In the genomic region with DNA sequence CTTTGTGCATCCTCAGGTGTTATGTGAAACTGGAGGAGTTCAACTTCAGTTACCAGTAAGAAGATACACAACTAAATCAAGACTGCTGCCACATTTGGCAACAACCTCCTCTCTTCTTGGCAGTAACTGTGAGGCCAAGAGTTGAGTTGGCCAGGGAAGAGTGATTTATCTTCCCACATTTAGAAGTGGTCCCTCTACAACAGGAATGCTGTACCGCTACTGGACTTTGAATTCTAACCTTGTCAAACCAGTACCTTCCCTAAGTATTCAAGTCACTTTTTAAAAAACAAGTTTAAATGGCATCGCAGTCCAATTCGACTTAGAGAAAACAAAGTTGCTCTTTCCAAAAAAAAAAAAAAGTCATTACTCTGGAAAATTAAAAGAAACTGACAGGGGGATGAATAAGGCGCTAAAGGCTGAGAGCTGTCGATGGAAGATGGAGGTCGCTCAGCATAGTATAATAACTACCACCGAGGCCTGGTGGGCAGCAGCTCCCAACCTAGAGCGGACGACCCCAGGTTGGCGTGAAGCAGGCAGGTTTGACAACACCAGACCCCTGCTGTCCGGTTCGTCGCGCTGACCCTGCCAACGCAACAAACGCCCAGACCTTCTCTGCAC, we compare ENCODE assay signal across 8 cellular contexts. TPM values are rescaled to one million over a fixed set of nuclear protein-coding genes. Genes with fewer than 3 reads are reported as not detected.
DNase-seq lines count a peak whose midpoint lies in the region; TF ChIP-seq lines count a peak whose summit lies in the region.

No MANE protein-coding gene starts in this region.

- H3K27me3 Mint-ChIP-seq in activated naive CD4-positive, alpha-beta T cell treated with anti-CD3 and anti-CD28 coated beads for 36 hours (ENCODE audit: low read depth) = no peaks in the 10 kb centered on the region
- no peaks in the 10 kb centered on the region for H3K27me3 Mint-ChIP-seq in chondrocyte (ENCODE audit: low read depth)

- no peaks in the 10 kb centered on the region for H3K36me3 ChIP-seq in liver (ENCODE audit: control insufficient read depth in 4 of 4, insufficient read depth in 3 of 4, low read depth in 1 of 4, low read length in 3 of 4)

- H3K27ac ChIP-seq in liver (ENCODE audit: low read depth in 1 of 2, low read length in 2 of 2) (peak overlapping the region; percentile 89 to 91), temporal lobe (ENCODE audit: low read depth, low read length) (peak overlapping the region; percentile 59)

- CTCF ChIA-PET in activated naive CD4-positive, alpha-beta T cell treated with anti-CD3 and anti-CD28 coated beads for 36 hours (lab: Charles Lee) = interaction anchor here (0.6 to 1.1 kb wide), 2 partner anchors 55 to 234 kb away, joined by 3 read pairs; no protein-coding TSS in a partner anchor

- H3K9me3 Mint-ChIP-seq in activated naive CD4-positive, alpha-beta T cell treated with anti-CD3 and anti-CD28 coated beads for 36 hours = peaks cover 2% of the 10 kb centered on the region
- H3K9me3 Mint-ChIP-seq in chondrocyte (ENCODE audit: low read depth) = no peaks in the 10 kb centered on the region

- H3K4me3 ChIP-seq in liver (ENCODE audit: low read depth in 1 of 3, low read length in 3 of 3) = peak overlapping the region; percentile 89 to 98 (median 95)

- no peaks in the 10 kb centered on the region for H3K9me3 ChIP-seq in liver (ENCODE audit: control insufficient read depth in 4 of 4, low read length in 3 of 4)

- peak overlapping the region; percentile 87 for H3K4me3 Mint-ChIP-seq in activated naive CD4-positive, alpha-beta T cell treated with anti-CD3 and anti-CD28 coated beads for 36 hours
- H3K4me3 Mint-ChIP-seq in chondrocyte (ENCODE audit: unreplicated experiment) = peak overlapping the region; percentile 93

- H3K27me3 ChIP-seq in liver (ENCODE audit: control insufficient read depth in 4 of 4, insufficient read depth in 4 of 4, low read length in 3 of 4) = no peaks in the 10 kb centered on the region

- TF ChIP-seq RAD21 in liver (IDR thresholded peaks at IDR 0.05) = no peak

- intact Hi-C loops in activated naive CD4-positive, alpha-beta T cell treated with anti-CD3 and anti-CD28 coated beads for 36 hours (cut with micrococcal nuclease) = loop anchor here (1.0 to 10.0 kb wide), 7 partner anchors 9 to 1061 kb away; a partner anchor contains a TSS

- TF ChIP-seq CTCF in chondrocyte (IDR thresholded peaks at IDR 0.05) (no peak), liver (IDR thresholded peaks at IDR 0.05; ENCODE audit: low read depth, low read length, missing input control) (no peak)

- DNase-seq in activated naive CD4-positive, alpha-beta T cell treated with anti-CD3 and anti-CD28 coated beads for 36 hours = peak; percentile 19
- DNase-seq in activated naive CD4-positive, alpha-beta T cell (lab: John Stamatoyannopoulos, UW) = no peak
- DNase-seq in NCI-H2171 treated with DMSO at 0.1 percent for 48 hours (lab: John Stamatoyannopoulos, UW) = peak; percentile 20
- no peak for DNase-seq in chondrocyte (ENCODE audit: low spot score)
- DNase-seq in mesenteric fat pad (ENCODE audit: low spot score) = no peak
- no peak for DNase-seq in iPS-NIHi11 (ENCODE audit: low spot score)

- peaks cover 7 to 35% (median 23%) of the 10 kb centered on the region in 4 donors for H3K4me1 ChIP-seq in liver (ENCODE audit: control insufficient read depth in 4 of 4, insufficient read depth in 4 of 4, low read length in 3 of 4)

- H3K9ac ChIP-seq in liver (ENCODE audit: low read depth in 1 of 2, low read length in 2 of 2) = peak overlapping the region; percentile 61 to 90

- peaks cover 72% of the 10 kb centered on the region for H3K4me1 Mint-ChIP-seq in activated naive CD4-positive, alpha-beta T cell treated with anti-CD3 and anti-CD28 coated beads for 36 hours (ENCODE audit: low read depth)
- peaks cover 71% of the 10 kb centered on the region for H3K4me1 Mint-ChIP-seq in chondrocyte (ENCODE audit: low read depth)

- H3K27ac Mint-ChIP-seq in activated naive CD4-positive, alpha-beta T cell treated with anti-CD3 and anti-CD28 coated beads for 36 hours = peak overlapping the region; percentile 60
- H3K27ac Mint-ChIP-seq in chondrocyte (ENCODE audit: unreplicated experiment) = peak overlapping the region; percentile 87

- H3K36me3 Mint-ChIP-seq in activated naive CD4-positive, alpha-beta T cell treated with anti-CD3 and anti-CD28 coated beads for 36 hours (ENCODE audit: low read depth) = peaks cover 2% of the 10 kb centered on the region
- no peaks in the 10 kb centered on the region for H3K36me3 Mint-ChIP-seq in chondrocyte (ENCODE audit: low read depth)

- 3% methylated on average over 16 of the region's 16 CpGs for WGBS in liver

TF ChIP-seq in liver, 16 proteins besides CTCF, POLR2A, EP300 and RAD21:
- TF ChIP-seq GABPA (IDR thresholded peaks at IDR 0.05 in 1 of 2, conservative IDR thresholded peaks at IDR 0.05 in 1 of 2) (no peak), FOXA1 (IDR thresholded peaks at IDR 0.05) (no peak), HNF4G (IDR thresholded peaks at IDR 0.05) (peak; percentile 37), JUND (IDR thresholded peaks at IDR 0.05) (no peak), HNF4A (conservative IDR thresholded peaks at IDR 0.05) (peak; percentile 31 to 51), YY1 (IDR thresholded peaks at IDR 0.05) (no peak), RXRA (IDR thresholded peaks at IDR 0.05) (no peak), NR2F2 (IDR thresholded peaks at IDR 0.05) (no peak)
- TF ChIP-seq, protein P1, sequence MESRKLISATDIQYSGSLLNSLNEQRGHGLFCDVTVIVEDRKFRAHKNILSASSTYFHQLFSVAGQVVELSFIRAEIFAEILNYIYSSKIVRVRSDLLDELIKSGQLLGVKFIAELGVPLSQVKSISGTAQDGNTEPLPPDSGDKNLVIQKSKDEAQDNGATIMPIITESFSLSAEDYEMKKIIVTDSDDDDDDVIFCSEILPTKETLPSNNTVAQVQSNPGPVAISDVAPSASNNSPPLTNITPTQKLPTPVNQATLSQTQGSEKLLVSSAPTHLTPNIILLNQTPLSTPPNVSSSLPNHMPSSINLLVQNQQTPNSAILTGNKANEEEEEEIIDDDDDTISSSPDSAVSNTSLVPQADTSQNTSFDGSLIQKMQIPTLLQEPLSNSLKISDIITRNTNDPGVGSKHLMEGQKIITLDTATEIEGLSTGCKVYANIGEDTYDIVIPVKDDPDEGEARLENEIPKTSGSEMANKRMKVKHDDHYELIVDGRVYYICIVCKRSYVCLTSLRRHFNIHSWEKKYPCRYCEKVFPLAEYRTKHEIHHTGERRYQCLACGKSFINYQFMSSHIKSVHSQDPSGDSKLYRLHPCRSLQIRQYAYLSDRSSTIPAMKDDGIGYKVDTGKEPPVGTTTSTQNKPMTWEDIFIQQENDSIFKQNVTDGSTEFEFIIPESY (IDR thresholded peaks at IDR 0.05) = no peak
- TF ChIP-seq, protein P2, sequence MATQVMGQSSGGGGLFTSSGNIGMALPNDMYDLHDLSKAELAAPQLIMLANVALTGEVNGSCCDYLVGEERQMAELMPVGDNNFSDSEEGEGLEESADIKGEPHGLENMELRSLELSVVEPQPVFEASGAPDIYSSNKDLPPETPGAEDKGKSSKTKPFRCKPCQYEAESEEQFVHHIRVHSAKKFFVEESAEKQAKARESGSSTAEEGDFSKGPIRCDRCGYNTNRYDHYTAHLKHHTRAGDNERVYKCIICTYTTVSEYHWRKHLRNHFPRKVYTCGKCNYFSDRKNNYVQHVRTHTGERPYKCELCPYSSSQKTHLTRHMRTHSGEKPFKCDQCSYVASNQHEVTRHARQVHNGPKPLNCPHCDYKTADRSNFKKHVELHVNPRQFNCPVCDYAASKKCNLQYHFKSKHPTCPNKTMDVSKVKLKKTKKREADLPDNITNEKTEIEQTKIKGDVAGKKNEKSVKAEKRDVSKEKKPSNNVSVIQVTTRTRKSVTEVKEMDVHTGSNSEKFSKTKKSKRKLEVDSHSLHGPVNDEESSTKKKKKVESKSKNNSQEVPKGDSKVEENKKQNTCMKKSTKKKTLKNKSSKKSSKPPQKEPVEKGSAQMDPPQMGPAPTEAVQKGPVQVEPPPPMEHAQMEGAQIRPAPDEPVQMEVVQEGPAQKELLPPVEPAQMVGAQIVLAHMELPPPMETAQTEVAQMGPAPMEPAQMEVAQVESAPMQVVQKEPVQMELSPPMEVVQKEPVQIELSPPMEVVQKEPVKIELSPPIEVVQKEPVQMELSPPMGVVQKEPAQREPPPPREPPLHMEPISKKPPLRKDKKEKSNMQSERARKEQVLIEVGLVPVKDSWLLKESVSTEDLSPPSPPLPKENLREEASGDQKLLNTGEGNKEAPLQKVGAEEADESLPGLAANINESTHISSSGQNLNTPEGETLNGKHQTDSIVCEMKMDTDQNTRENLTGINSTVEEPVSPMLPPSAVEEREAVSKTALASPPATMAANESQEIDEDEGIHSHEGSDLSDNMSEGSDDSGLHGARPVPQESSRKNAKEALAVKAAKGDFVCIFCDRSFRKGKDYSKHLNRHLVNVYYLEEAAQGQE (IDR thresholded peaks at IDR 0.05) = no peak
- TF ChIP-seq, protein P3, sequence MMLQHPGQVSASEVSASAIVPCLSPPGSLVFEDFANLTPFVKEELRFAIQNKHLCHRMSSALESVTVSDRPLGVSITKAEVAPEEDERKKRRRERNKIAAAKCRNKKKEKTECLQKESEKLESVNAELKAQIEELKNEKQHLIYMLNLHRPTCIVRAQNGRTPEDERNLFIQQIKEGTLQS (IDR thresholded peaks at IDR 0.05) = no peak
- TF ChIP-seq, protein P4, sequence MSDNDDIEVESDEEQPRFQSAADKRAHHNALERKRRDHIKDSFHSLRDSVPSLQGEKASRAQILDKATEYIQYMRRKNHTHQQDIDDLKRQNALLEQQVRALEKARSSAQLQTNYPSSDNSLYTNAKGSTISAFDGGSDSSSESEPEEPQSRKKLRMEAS (IDR thresholded peaks at IDR 0.05) = no peak

RNA-seq across cellular contexts. Expression of a gene that starts 1.0 kb away (rescaled TPM):
- total RNA-seq in activated naive CD4-positive, alpha-beta T cell treated with anti-CD3 and anti-CD28 coated beads for 36 hours = 10 to 100 TPM; 10.6 to 12.0 TPM
- total RNA-seq in chondrocyte (30.9 to 42.9 TPM (median 35.3 TPM) in 3 replicates), liver (10 to 100 TPM; 14.5 to 23.8 TPM), temporal lobe (79.7 TPM), mesenteric fat pad (50.1 TPM)
- polyA plus RNA-seq in liver = 1 to 10 TPM; 6.2 to 7.3 TPM

Comparison
In these comparisons a context has a peak if more than half of its experiments do, and no peak if none do; other contexts are left out.
1. DNase-seq: peak in activated naive CD4-positive, alpha-beta T cell treated with anti-CD3 and anti-CD28 coated beads for 36 hours (single experiment) and NCI-H2171 treated with DMSO at 0.1 percent for 48 hours (single experiment); none in activated naive CD4-positive, alpha-beta T cell (0 of 4), chondrocyte (single experiment), mesenteric fat pad (single experiment) and iPS-NIHi11 (single experiment).